ENCODE assay signal across 8 cellular contexts in genomic region chr9:97412628-97413382, GRCh38. TPM values are rescaled to one million over a fixed set of nuclear protein-coding genes. Genes with fewer than 3 reads are reported as not detected.
DNase-seq lines count a peak whose midpoint lies in the region; ATAC-seq, FAIRE-seq and TF ChIP-seq lines count a peak whose summit lies in the region.

No MANE protein-coding gene starts in this region.

- H3K9me3 ChIP-seq in ES-I3 (ENCODE audit: control insufficient read depth, insufficient read depth, low read length) (no peaks in the 10 kb centered on the region), subcutaneous abdominal adipose tissue (ENCODE audit: control insufficient read depth in 5 of 5, low read length in 5 of 5) (no peaks in the 10 kb centered on the region)

- H3K36me3 ChIP-seq in ES-I3 (ENCODE audit: insufficient read depth, low read length) = no peaks in the 10 kb centered on the region
- no peaks in the 10 kb centered on the region for H3K36me3 ChIP-seq in bronchial epithelial cell (ENCODE audit: control insufficient read depth, insufficient read depth, low read length)
- H3K36me3 ChIP-seq in subcutaneous abdominal adipose tissue (ENCODE audit: control insufficient read depth in 5 of 5, insufficient read depth in 5 of 5, low read length in 5 of 5) = no peaks in the 10 kb centered on the region

- peak overlapping the region; percentile 65 for H3K27ac ChIP-seq in subcutaneous abdominal adipose tissue (ENCODE audit: low read depth, low read length)

- H3K27me3 ChIP-seq in bronchial epithelial cell (ENCODE audit: control insufficient read depth, insufficient read depth, low read length) (no peaks in the 10 kb centered on the region), subcutaneous abdominal adipose tissue (ENCODE audit: control insufficient read depth in 5 of 5, insufficient read depth in 4 of 5, low read length in 5 of 5) (peaks cover 0 to 3% (median 0%) of the 10 kb centered on the region in 5 donors)

- DNase-seq in NCI-H460 (ENCODE audit: extremely low read depth, low read depth) (peak; percentile 14), bronchial epithelial cell (ENCODE audit: low read depth) (no peak), kidney tubule cell (ENCODE audit: low spot score) (peak; percentile 36)

- no peak for FAIRE-seq in bronchial epithelial cell (lab: Jason Lieb, UNC)

- H3K9ac ChIP-seq in ES-I3 (ENCODE audit: low read depth, low read length) (peak overlapping the region; percentile 83; the same call in 1 of the 2 replicates), subcutaneous abdominal adipose tissue (ENCODE audit: low read length in 5 of 5) (peak overlapping the region; percentile 17 to 88 (median 75))

- ATAC-seq in GM21619 (IDR thresholded peaks at IDR 0.05; ENCODE audit: unreplicated experiment) = peak; percentile 21
- no peak for ATAC-seq in HG03442 (IDR thresholded peaks at IDR 0.05; ENCODE audit: unreplicated experiment)
- no peak for ATAC-seq in GM21360 (IDR thresholded peaks at IDR 0.05; ENCODE audit: unreplicated experiment)

- TF ChIP-seq CTCF in bronchial epithelial cell (IDR thresholded peaks at IDR 0.05; ENCODE audit: insufficient read depth, low read length, severe bottlenecking) = no peak

- H3K4me1 ChIP-seq in ES-I3 (ENCODE audit: insufficient read depth, low read length) = no peaks in the 10 kb centered on the region
- peaks cover 7 to 20% (median 18%) of the 10 kb centered on the region in 5 donors for H3K4me1 ChIP-seq in subcutaneous abdominal adipose tissue (ENCODE audit: control insufficient read depth in 5 of 5, insufficient read depth in 5 of 5, low read length in 5 of 5)

- peak overlapping the region; percentile 71 for H3K4me3 ChIP-seq in bronchial epithelial cell (ENCODE audit: low read depth, low read length)
- H3K4me3 ChIP-seq in subcutaneous abdominal adipose tissue (ENCODE audit: low read depth in 1 of 5, low read length in 5 of 5) = peak overlapping the region; percentile 76 to 86 (median 82)

RNA-seq across cellular contexts. Expression of gene TDRD7, which starts 0.9 kb away (rescaled TPM):
- 7.5 and 8.4 TPM in 2 replicates for total RNA-seq in NCI-H460 (2014; rRNA removed; shearing (Covaris generic))
- polyA plus RNA-seq in NCI-H460 (2014; cell fraction: nucleus; rRNA removed) = 6.3 and 6.9 TPM in 2 replicates
- total RNA-seq in bronchial epithelial cell = 1.8 and 4.4 TPM in 2 replicates
